19 cellular contexts compared by ENCODE assay signal in the genomic region with DNA sequence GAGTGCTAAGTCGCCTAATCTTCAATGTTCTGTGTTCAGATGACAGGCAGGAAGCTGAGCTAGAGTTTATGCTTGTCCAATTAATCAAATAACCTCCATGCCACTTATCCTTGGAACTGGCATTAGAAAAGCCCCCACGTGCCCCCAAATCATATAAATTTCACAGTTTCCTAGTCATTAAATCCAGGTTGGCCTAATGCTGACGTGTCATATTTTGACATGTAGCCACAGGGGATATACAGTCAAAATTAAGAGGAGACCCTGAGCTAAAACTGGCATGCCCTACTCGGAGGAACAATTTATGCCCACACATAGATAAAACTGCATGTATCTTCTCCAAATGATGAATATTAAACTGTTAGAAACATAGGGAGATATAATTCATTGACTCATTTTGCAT.
DNase-seq lines count a peak whose midpoint lies in the region; ATAC-seq, FAIRE-seq and TF ChIP-seq lines count a peak whose summit lies in the region.
"Had no signal": no experiment of that assay in that cellular context is flagged by ENCODE, and none has a peak within 500 bp of the region (broad histone marks: within the 10 kb centered on the region; RNA-seq: fewer than 3 reads in every experiment).

No MANE protein-coding gene starts in this region.

- CTCF ChIA-PET in HepG2 (lab: Yijun Ruan, JAX; ENCODE audit: low intra/inter-chr PET ratio, low total read pairs) = no interaction called here

- H3K27me3 ChIP-seq in HepG2 (ENCODE audit: control insufficient read depth in 1 of 2, insufficient read depth in 2 of 2, low read length in 2 of 2) = peaks cover 0 to 9% of the 10 kb centered on the region in 2 experiments; a peak in 1 of 5 replicates
- H3K27me3 ChIP-seq in right lobe of liver = no peaks in the 10 kb centered on the region
- H3K27me3 ChIP-seq: BLaER1 treated with 17β-estradiol and CSF1 and Interleukin-3, amounts not matched to agents 10 nM and 100 nM had no signal

- intact Hi-C loops in HepG2 (cut with micrococcal nuclease; ENCODE audit: unreplicated experiment) = no loop called here
- intact Hi-C loops in right lobe of liver (cut with DNase I) = no loop called here

- H3K4me2 ChIP-seq in HepG2 (ENCODE audit: low read depth, low read length) = no peak overlapping the region
- H3K4me2 ChIP-seq: BLaER1 treated with 17β-estradiol and CSF1 and Interleukin-3, amounts not matched to agents 10 nM and 100 nM had no signal

- H4K20me1 ChIP-seq in HepG2 (ENCODE audit: insufficient read depth, low read length) = no peaks in the 10 kb centered on the region

- H3K9me3 ChIP-seq in HepG2 (ENCODE audit: low read length) (no peaks in the 10 kb centered on the region), right lobe of liver (no peaks in the 10 kb centered on the region), mesodermal cell (ENCODE audit: control insufficient read depth, low read length) (no peaks in the 10 kb centered on the region)
- H3K9me3 ChIP-seq: BLaER1 treated with 17β-estradiol and CSF1 and Interleukin-3, amounts not matched to agents 10 nM and 100 nM had no signal

- H3K27me3 Mint-ChIP-seq in osteocyte (ENCODE audit: unreplicated experiment) = no peaks in the 10 kb centered on the region
- H3K27me3 Mint-ChIP-seq: B cell had no signal

- H3K27ac ChIP-seq in HepG2 (ENCODE audit: extremely low read length, insufficient read depth, low read length) (no peak overlapping the region), right lobe of liver (no peak overlapping the region), mesodermal cell (ENCODE audit: low read depth, low read length, severe bottlenecking) (peak overlapping the region; percentile 6)
- H3K27ac ChIP-seq: BLaER1 treated with 17β-estradiol and CSF1 and Interleukin-3, amounts not matched to agents 10 nM and 100 nM had no signal

- FAIRE-seq in HepG2 (lab: Jason Lieb, UNC) = no peak
- FAIRE-seq: GM12878, GM19239, H1, HTR-8/SVneo had no signal

- no peak for TF ChIP-seq RAD21 in HepG2 (CRISPR knock-in tag; IDR thresholded peaks at IDR 0.05)

- no TSS peak for BruUV-seq in HepG2 (replicated peaks; lab: Mats Ljungman, UMichigan)

- peaks cover 52% of the 10 kb centered on the region for H3K36me3 Mint-ChIP-seq in osteocyte (ENCODE audit: unreplicated experiment)
- H3K36me3 Mint-ChIP-seq: CD8-positive, alpha-beta T cell had no signal

- H3K36me3 ChIP-seq in HepG2 (replicated peaks in 1 of 2; ENCODE audit: control insufficient read depth in 1 of 2, insufficient read depth in 2 of 2, low read length in 2 of 2) (no peaks in the 10 kb centered on the region), right lobe of liver (no peaks in the 10 kb centered on the region), mesodermal cell (ENCODE audit: control insufficient read depth, insufficient read depth, low read length) (no peaks in the 10 kb centered on the region)

- DNase-seq in HepG2 (ENCODE audit: low spot score) = no peak
- DNase-seq in right lobe of liver = no peak
- DNase-seq in osteocyte (ENCODE audit: extremely low spot score, unreplicated experiment) = no peak
- no peak for DNase-seq in HuH-7 (ENCODE audit: low spot score)
- DNase-seq in SK-N-DZ (ENCODE audit: low spot score) = no peak
- DNase-seq in NOMO-1 (lab: John Stamatoyannopoulos, UW; ENCODE audit: unreplicated experiment in 2 of 2) = no peak
- DNase-seq: 8988T; Calu3; CD8-positive, alpha-beta T cell; DMS79 treated with DMSO at 0.1 percent for 48 hours; H9 had no signal

- no peak overlapping the region for H3K4me3 Mint-ChIP-seq in osteocyte (ENCODE audit: unreplicated experiment)
- H3K4me3 Mint-ChIP-seq: B cell; CD8-positive, alpha-beta T cell; H9 had no signal

- TF ChIP-seq EP300 in HepG2 (IDR thresholded peaks at IDR 0.05; ENCODE audit: low read depth in 2 of 2, low read length in 2 of 2) (no peak), HepG2 (CRISPR knock-in tag; IDR thresholded peaks at IDR 0.05; ENCODE audit: borderline replicate concordance) (no peak)

- TF ChIP-seq CTCF in HepG2 (CRISPR knock-in tag; IDR thresholded peaks at IDR 0.05) (no peak), right lobe of liver (IDR thresholded peaks at IDR 0.05) (no peak), osteocyte (IDR thresholded peaks at IDR 0.05) (no peak)

- no peaks in the 10 kb centered on the region for H3K9me3 Mint-ChIP-seq in osteocyte (ENCODE audit: unreplicated experiment)
- H3K9me3 Mint-ChIP-seq: CD8-positive, alpha-beta T cell; H9 had no signal

- no peaks in the 10 kb centered on the region for H3K79me2 ChIP-seq in HepG2 (ENCODE audit: insufficient read depth, low read length)

- peaks cover 78% of the 10 kb centered on the region for H3K4me1 Mint-ChIP-seq in osteocyte (ENCODE audit: unreplicated experiment)

- H3K4me3 ChIP-seq in HepG2 (replicated peaks in 1 of 3; ENCODE audit: insufficient read depth in 1 of 3, low read depth in 2 of 3, low read length in 3 of 3) = no peak overlapping the region
- no peak overlapping the region for H3K4me3 ChIP-seq in right lobe of liver
- no peak overlapping the region for H3K4me3 ChIP-seq in mesodermal cell (ENCODE audit: extremely low read depth, insufficient read depth, low read length, poor library complexity, severe bottlenecking)
- H3K4me3 ChIP-seq: BLaER1 treated with 17β-estradiol and CSF1 and Interleukin-3, amounts not matched to agents 10 nM and 100 nM; GM12878 had no signal

- POLR2A ChIA-PET in HepG2 (lab: Yijun Ruan, JAX) = no interaction called here

- H2AFZ ChIP-seq in HepG2 (ENCODE audit: low read length) = no peak overlapping the region

- no peak for TF ChIP-seq POLR2A in HepG2 (IDR thresholded peaks at IDR 0.05; ENCODE audit: insufficient read depth in 1 of 2, low read depth in 2 of 2, low read length in 2 of 2)
- TF ChIP-seq POLR2A in right lobe of liver (IDR thresholded peaks at IDR 0.05) = no peak

- no peak overlapping the region for H3K9ac ChIP-seq in HepG2 (ENCODE audit: insufficient read depth, low read depth, low read length)
- H3K9ac ChIP-seq: BLaER1 treated with 17β-estradiol and CSF1 and Interleukin-3, amounts not matched to agents 10 nM and 100 nM had no signal

- 8% methylated on average over 4 of the region's 4 CpGs for WGBS in HepG2 (ENCODE audit: low lambda C conversion rate)
- WGBS in right lobe of liver (ENCODE audit: insufficient coverage, low coverage, low lambda C conversion rate, missing lambda C conversion rate) = 84% methylated on average over 4 of the region's 4 CpGs
- WGBS in mesodermal cell (ENCODE audit: insufficient coverage in 2 of 2), 2 experiments = 88 to 92% methylated on average over 1 to 2 of the region's 4 CpGs

- H3K4me1 ChIP-seq in HepG2 (ENCODE audit: insufficient read depth, low read length) (no peaks in the 10 kb centered on the region), right lobe of liver (no peaks in the 10 kb centered on the region), mesodermal cell (ENCODE audit: control insufficient read depth, insufficient read depth, low read length, poor library complexity, severe bottlenecking) (no peaks in the 10 kb centered on the region)

- ATAC-seq in HepG2 = no peak
- ATAC-seq in right lobe of liver = no peak
- no peak for ATAC-seq in GM19023 (IDR thresholded peaks at IDR 0.05; ENCODE audit: unreplicated experiment)
- ATAC-seq: CD8-positive, alpha-beta T cell; GM12878 had no signal

- in situ Hi-C loops in HepG2 (cut with HindIII; ENCODE audit: extremely low pct_ligation_motif_present, low pct_unique_long_range_greater_than_20kb) = no loop called here

- H3K27ac Mint-ChIP-seq in osteocyte (ENCODE audit: unreplicated experiment) = peak overlapping the region; percentile 5
- H3K27ac Mint-ChIP-seq: CD8-positive, alpha-beta T cell had no signal

TF ChIP-seq in HepG2, 621 proteins besides CTCF, POLR2A, EP300 and RAD21 (continues in another document):
- TF ChIP-seq, protein P1, sequence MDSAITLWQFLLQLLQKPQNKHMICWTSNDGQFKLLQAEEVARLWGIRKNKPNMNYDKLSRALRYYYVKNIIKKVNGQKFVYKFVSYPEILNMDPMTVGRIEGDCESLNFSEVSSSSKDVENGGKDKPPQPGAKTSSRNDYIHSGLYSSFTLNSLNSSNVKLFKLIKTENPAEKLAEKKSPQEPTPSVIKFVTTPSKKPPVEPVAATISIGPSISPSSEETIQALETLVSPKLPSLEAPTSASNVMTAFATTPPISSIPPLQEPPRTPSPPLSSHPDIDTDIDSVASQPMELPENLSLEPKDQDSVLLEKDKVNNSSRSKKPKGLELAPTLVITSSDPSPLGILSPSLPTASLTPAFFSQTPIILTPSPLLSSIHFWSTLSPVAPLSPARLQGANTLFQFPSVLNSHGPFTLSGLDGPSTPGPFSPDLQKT (CRISPR knock-in tag; IDR thresholded peaks at IDR 0.05; ENCODE audit: borderline replicate concordance) = no peak
- TF ChIP-seq MAFK (conservative IDR thresholded peaks at IDR 0.05 in 1 of 2, IDR thresholded peaks at IDR 0.05 in 1 of 2; ENCODE audit: low read length in 2 of 2) (peak; percentile 82 to 90), ZFP82 (CRISPR knock-in tag; IDR thresholded peaks at IDR 0.05; ENCODE audit: borderline replicate concordance) (no peak), SIX1 (CRISPR knock-in tag; IDR thresholded peaks at IDR 0.05; ENCODE audit: borderline replicate concordance) (no peak), MAFF (IDR thresholded peaks at IDR 0.05; ENCODE audit: low read depth, low read length) (peak; percentile 85)
- TF ChIP-seq, protein P2, sequence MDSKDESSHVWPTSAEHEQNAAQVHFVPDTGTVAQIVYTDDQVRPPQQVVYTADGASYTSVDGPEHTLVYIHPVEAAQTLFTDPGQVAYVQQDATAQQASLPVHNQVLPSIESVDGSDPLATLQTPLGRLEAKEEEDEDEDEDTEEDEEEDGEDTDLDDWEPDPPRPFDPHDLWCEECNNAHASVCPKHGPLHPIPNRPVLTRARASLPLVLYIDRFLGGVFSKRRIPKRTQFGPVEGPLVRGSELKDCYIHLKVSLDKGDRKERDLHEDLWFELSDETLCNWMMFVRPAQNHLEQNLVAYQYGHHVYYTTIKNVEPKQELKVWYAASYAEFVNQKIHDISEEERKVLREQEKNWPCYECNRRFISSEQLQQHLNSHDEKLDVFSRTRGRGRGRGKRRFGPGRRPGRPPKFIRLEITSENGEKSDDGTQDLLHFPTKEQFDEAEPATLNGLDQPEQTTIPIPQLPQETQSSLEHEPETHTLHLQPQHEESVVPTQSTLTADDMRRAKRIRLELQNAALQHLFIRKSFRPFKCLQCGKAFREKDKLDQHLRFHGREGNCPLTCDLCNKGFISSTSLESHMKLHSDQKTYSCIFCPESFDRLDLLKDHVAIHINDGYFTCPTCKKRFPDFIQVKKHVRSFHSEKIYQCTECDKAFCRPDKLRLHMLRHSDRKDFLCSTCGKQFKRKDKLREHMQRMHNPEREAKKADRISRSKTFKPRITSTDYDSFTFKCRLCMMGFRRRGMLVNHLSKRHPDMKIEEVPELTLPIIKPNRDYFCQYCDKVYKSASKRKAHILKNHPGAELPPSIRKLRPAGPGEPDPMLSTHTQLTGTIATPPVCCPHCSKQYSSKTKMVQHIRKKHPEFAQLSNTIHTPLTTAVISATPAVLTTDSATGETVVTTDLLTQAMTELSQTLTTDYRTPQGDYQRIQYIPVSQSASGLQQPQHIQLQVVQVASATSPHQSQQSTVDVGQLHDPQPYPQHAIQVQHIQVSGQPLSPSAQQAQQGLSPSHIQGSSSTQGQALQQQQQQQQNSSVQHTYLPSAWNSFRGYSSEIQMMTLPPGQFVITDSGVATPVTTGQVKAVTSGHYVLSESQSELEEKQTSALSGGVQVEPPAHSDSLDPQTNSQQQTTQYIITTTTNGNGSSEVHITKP (CRISPR knock-in tag; IDR thresholded peaks at IDR 0.05; ENCODE audit: low read depth) = no peak
